In genomic region chr1:29856663-29857224, GRCh38 we compare ENCODE assay signal across 14 cellular contexts.
A peak's percentile ranks its signal among the peaks of the same experiment; 100 is the strongest.
DNase-seq lines count a peak whose midpoint lies in the region; TF ChIP-seq lines count a peak whose summit lies in the region.
"Had no signal": no experiment of that assay in that cellular context is flagged by ENCODE, and none has a peak within 500 bp of the region (broad histone marks: within the 10 kb centered on the region; RNA-seq: fewer than 3 reads in every experiment).

No MANE protein-coding gene starts in this region.

- H3K79me2 ChIP-seq in parathyroid adenoma (no peaks in the 10 kb centered on the region), trophoblast cell (ENCODE audit: control insufficient read depth, insufficient read depth, low read length, poor library complexity) (no peaks in the 10 kb centered on the region)

- no CpG with 5 or more reads among the region's 7 CpGs for WGBS in trophoblast cell (ENCODE audit: extremely low coverage, insufficient coverage, insufficient read length)

- no peak overlapping the region for H3K23ac ChIP-seq in trophoblast cell (ENCODE audit: low read length)

- no peaks in the 10 kb centered on the region; the same call in 1 of the 2 replicates for H3K27me3 ChIP-seq in H7 (ENCODE audit: control insufficient read depth, insufficient read depth, low read length)
- no peaks in the 10 kb centered on the region for H3K27me3 ChIP-seq in parathyroid adenoma (ENCODE audit: control insufficient read depth, insufficient read depth, low read length)
- no peaks in the 10 kb centered on the region for H3K27me3 ChIP-seq in trophoblast cell (ENCODE audit: insufficient read depth, low read length)

- H4K8ac ChIP-seq in trophoblast cell (ENCODE audit: low read depth, low read length): no peak overlapping the region

- H3K18ac ChIP-seq in trophoblast cell (ENCODE audit: low read length): no peak overlapping the region

- H2AFZ ChIP-seq in parathyroid adenoma (peak overlapping the region; percentile 66), trophoblast cell (ENCODE audit: insufficient read depth, low read length, poor library complexity) (no peak overlapping the region)

- no peak overlapping the region for H3K4me2 ChIP-seq in parathyroid adenoma (ENCODE audit: low read length)
- no peak overlapping the region for H3K4me2 ChIP-seq in trophoblast cell (ENCODE audit: low read length)

- no peak overlapping the region for H3K14ac ChIP-seq in trophoblast cell (ENCODE audit: low read length)

- H3K9ac ChIP-seq in parathyroid adenoma: no peak overlapping the region
- H3K9ac ChIP-seq in trophoblast cell (ENCODE audit: low read length): no peak overlapping the region

- H3K4me3 ChIP-seq in H7 (ENCODE audit: insufficient read depth, low read depth, low read length): no peak overlapping the region
- H3K4me3 ChIP-seq in parathyroid adenoma (ENCODE audit: low read depth, low read length): no peak overlapping the region
- no peak overlapping the region for H3K4me3 ChIP-seq in trophoblast cell (ENCODE audit: low read depth, low read length)

- H2BK120ac ChIP-seq in trophoblast cell (ENCODE audit: insufficient read depth, low read length, poor library complexity): no peak overlapping the region

- DNase-seq in Daoy (ENCODE audit: low read depth): peak; percentile 49
- peak; percentile 40 for DNase-seq in H7
- peak; percentile 68 for DNase-seq in islet precursor cell
- no peak for DNase-seq in central memory CD4-positive, alpha-beta T cell
- no peak for DNase-seq in trophoblast cell
- DNase-seq in stimulated activated CD4-positive, alpha-beta T cell treated with anti-CD3 and anti-CD28 coated beads, Interleukin-4, amount 100 ng/mL, for 4 hours: no peak
- DNase-seq: COR-L47, NCI-H1092, NCI-H146, NCI-H2081 treated with DMSO at 0.1 percent for 48 hours, NCI-H226, NCI-H524 treated with DMSO at 0.1 percent for 48 hours, Right ventricle myocardium superior had no signal

- H3K36me3 ChIP-seq in H7 (replicated peaks; ENCODE audit: control insufficient read depth, insufficient read depth, low read length): no peaks in the 10 kb centered on the region
- no peaks in the 10 kb centered on the region for H3K36me3 ChIP-seq in parathyroid adenoma (ENCODE audit: control insufficient read depth, insufficient read depth, low read length)
- no peaks in the 10 kb centered on the region for H3K36me3 ChIP-seq in trophoblast cell (ENCODE audit: control insufficient read depth in 1 of 2, insufficient read depth in 2 of 2, low read length in 2 of 2)

- H3K4me1 ChIP-seq in parathyroid adenoma: no peaks in the 10 kb centered on the region
- no peaks in the 10 kb centered on the region for H3K4me1 ChIP-seq in trophoblast cell (ENCODE audit: control insufficient read depth in 1 of 2, insufficient read depth in 2 of 2, low read length in 2 of 2)

- H3K27ac ChIP-seq in parathyroid adenoma: no peak overlapping the region
- H3K27ac ChIP-seq in trophoblast cell (ENCODE audit: low read depth, low read length): no peak overlapping the region

- H3K4ac ChIP-seq in trophoblast cell (ENCODE audit: low read depth, low read length): no peak overlapping the region

- H2BK5ac ChIP-seq in trophoblast cell (ENCODE audit: low read depth, low read length, poor library complexity): no peak overlapping the region

- H4K12ac ChIP-seq in trophoblast cell (ENCODE audit: low read depth, low read length): no peak overlapping the region

- no peak overlapping the region for H4K91ac ChIP-seq in trophoblast cell (ENCODE audit: low read depth, low read length)

- H3K79me1 ChIP-seq in trophoblast cell (ENCODE audit: low read length): no peaks in the 10 kb centered on the region

- no peak overlapping the region for H2AK5ac ChIP-seq in trophoblast cell (ENCODE audit: low read length)

- TF ChIP-seq CTCF in parathyroid adenoma (IDR thresholded peaks at IDR 0.05): no peak

- no peaks in the 10 kb centered on the region for H3K9me3 ChIP-seq in parathyroid adenoma (ENCODE audit: control insufficient read depth, low read length)
- peaks cover 8% of the 10 kb centered on the region for H3K9me3 ChIP-seq in trophoblast cell (ENCODE audit: insufficient read depth, low read depth, low read length)

- H2BK12ac ChIP-seq in trophoblast cell (ENCODE audit: low read length): no peak overlapping the region

Comparison
In these comparisons a context has a peak if more than half of its experiments do, and no peak if none do; other contexts are left out.
1. DNase-seq: peak in Daoy (single experiment), H7 (single experiment) and islet precursor cell (single experiment); none in central memory CD4-positive, alpha-beta T cell (single experiment), trophoblast cell (0 of 2) and stimulated activated CD4-positive, alpha-beta T cell treated with anti-CD3 and anti-CD28 coated beads, Interleukin-4, amount 100 ng/mL, for 4 hours (0 of 2).